9 cellular contexts compared by ENCODE assay signal in the genomic region with DNA sequence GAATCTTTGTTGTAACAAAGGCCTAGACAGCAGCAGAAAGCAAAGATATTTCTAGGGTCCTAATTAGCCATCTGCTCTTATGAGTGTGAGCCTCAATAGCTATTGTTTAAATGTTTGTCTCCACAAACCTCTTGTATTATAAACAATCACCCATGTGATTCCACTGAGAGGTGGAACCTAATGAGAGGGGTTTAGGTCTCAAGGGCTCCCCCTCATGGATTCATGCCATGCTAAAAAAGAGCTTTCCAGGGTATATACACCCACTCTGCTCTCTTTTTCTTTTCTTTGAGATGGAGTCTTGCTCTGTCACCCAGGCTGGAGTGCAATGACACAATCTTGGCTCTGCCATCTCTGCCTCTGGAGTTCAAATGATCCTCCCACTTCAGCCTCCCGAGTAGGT. TPM values are rescaled to one million over a fixed set of nuclear protein-coding genes. Genes with fewer than 3 reads are reported as not detected.
DNase-seq lines count a peak whose midpoint lies in the region; ATAC-seq and TF ChIP-seq lines count a peak whose summit lies in the region.
"Had no signal": no experiment of that assay in that cellular context is flagged by ENCODE, and none has a peak within 500 bp of the region (broad histone marks: within the 10 kb centered on the region; RNA-seq: fewer than 3 reads in every experiment).

No MANE protein-coding gene starts in this region.

- H3K4me3 ChIP-seq in HCT116 (replicated peaks in 1 of 2; ENCODE audit: low read depth in 1 of 2, low read length in 2 of 2) (no peak overlapping the region), Karpas-422 (ENCODE audit: low read length) (no peak overlapping the region), mesenchymal stem cell (ENCODE audit: insufficient read depth in 1 of 2, low read depth in 1 of 2, low read length in 2 of 2) (no peak overlapping the region), right atrium auricular region (no peak overlapping the region)

- H3K23ac ChIP-seq in mesenchymal stem cell (ENCODE audit: low read length in 2 of 2) = no peak overlapping the region

- no peak overlapping the region for H2BK12ac ChIP-seq in mesenchymal stem cell (ENCODE audit: low read length in 2 of 2)

- RAD21 ChIA-PET in HCT116 (lab: Charles Lee; ENCODE audit: low non-redundant PET in 1 of 2, low total read pairs in 2 of 2, uncharacterized antibody in 2 of 2, unreplicated experiment in 2 of 2) = no interaction called here

- no peak overlapping the region for H4K91ac ChIP-seq in mesenchymal stem cell (ENCODE audit: low read length)

- CTCF ChIA-PET in HCT116 (lab: Charles Lee) = interaction anchor here (0.6 to 1.1 kb wide), 8 partner anchors 11 to 538 kb away, joined by 3 to 7 read pairs (median 4); a partner anchor contains a TSS

- H3K36me3 ChIP-seq in HCT116 (ENCODE audit: control insufficient read depth in 1 of 2, insufficient read depth in 2 of 2, low read length in 2 of 2) (no peaks in the 10 kb centered on the region), Karpas-422 (ENCODE audit: insufficient read depth, low read length) (no peaks in the 10 kb centered on the region), mesenchymal stem cell (ENCODE audit: control insufficient read depth in 1 of 2, insufficient read depth in 2 of 2, low read depth in 1 of 2, low read length in 2 of 2) (no peaks in the 10 kb centered on the region), right atrium auricular region (no peaks in the 10 kb centered on the region)

- ATAC-seq in GM18867 (IDR thresholded peaks at IDR 0.05; ENCODE audit: unreplicated experiment) = peak; percentile 67
- peak; percentile 91 for ATAC-seq in HCT116

- no peak overlapping the region for H2BK15ac ChIP-seq in mesenchymal stem cell (ENCODE audit: low read depth, poor library complexity, severe bottlenecking)

- no peaks in the 10 kb centered on the region for H3K9me2 ChIP-seq in HCT116 (ENCODE audit: insufficient read depth)
- H3K9me2 ChIP-seq in Karpas-422 (replicated peaks; ENCODE audit: insufficient read depth, low read length) = no peaks in the 10 kb centered on the region

- H2AK5ac ChIP-seq in mesenchymal stem cell (ENCODE audit: low read length, severe bottlenecking) = no peak overlapping the region

- H2BK120ac ChIP-seq in mesenchymal stem cell (ENCODE audit: low read depth, low read length) = no peak overlapping the region

- H3K27ac ChIP-seq in HCT116 (ENCODE audit: low read depth, low read length) (no peak overlapping the region), Karpas-422 (ENCODE audit: low read length) (no peak overlapping the region), mesenchymal stem cell (ENCODE audit: low read length, poor library complexity, severe bottlenecking) (no peak overlapping the region), right atrium auricular region (no peak overlapping the region)

- H2AFZ ChIP-seq in HCT116 (ENCODE audit: low read depth, low read length, poor library complexity, severe bottlenecking) = no peak overlapping the region
- no peak overlapping the region for H2AFZ ChIP-seq in Karpas-422 (ENCODE audit: low read length)
- H2AFZ ChIP-seq in mesenchymal stem cell (ENCODE audit: low read depth, low read length) = no peak overlapping the region

- H3K9ac ChIP-seq in HCT116 (ENCODE audit: low read length) (no peak overlapping the region), Karpas-422 (ENCODE audit: low read length) (no peak overlapping the region), mesenchymal stem cell (ENCODE audit: low read length) (no peak overlapping the region)

- no peaks in the 10 kb centered on the region for H3K27me3 ChIP-seq in HCT116 (ENCODE audit: insufficient read depth, low read length)
- H3K27me3 ChIP-seq in Karpas-422 (ENCODE audit: low read length) = no peaks in the 10 kb centered on the region
- no peaks in the 10 kb centered on the region for H3K27me3 ChIP-seq in mesenchymal stem cell (ENCODE audit: control insufficient read depth in 1 of 2, insufficient read depth in 1 of 2, low read length in 2 of 2)
- no peaks in the 10 kb centered on the region for H3K27me3 ChIP-seq in right atrium auricular region

- TF ChIP-seq POLR2A in HCT116 (IDR thresholded peaks at IDR 0.05; ENCODE audit: borderline replicate concordance, extremely low read depth, insufficient read depth, insufficient read length) = no peak

- TF ChIP-seq RAD21 in HCT116 (IDR thresholded peaks at IDR 0.05; ENCODE audit: low read depth) = 0 out of 2 replicates have a peak, but pooled peaks have one; percentile 18

- H3K14ac ChIP-seq in mesenchymal stem cell (ENCODE audit: low read length in 2 of 2) = no peak overlapping the region

- DNase-seq in HCT116 (ENCODE audit: low read depth, low spot score) = peak; percentile 27
- peak; percentile 79 for DNase-seq in Karpas-422
- DNase-seq in mesenchymal stem cell = peak; percentile 16
- no peak for DNase-seq in inferior parietal cortex (ENCODE audit: extremely low spot score)
- DNase-seq in right atrium auricular region (ENCODE audit: low spot score) = no peak
- DNase-seq in superior temporal gyrus (ENCODE audit: extremely low spot score) = no peak
- DNase-seq in NCI-H187 (lab: John Stamatoyannopoulos, UW) = no peak

- no TSS peak for BruUV-seq in HCT116 (replicated peaks; lab: Mats Ljungman, UMichigan)

- TF ChIP-seq CTCF in HCT116 (IDR thresholded peaks at IDR 0.05 in 2 of 3, conservative IDR thresholded peaks at IDR 0.05 in 1 of 3; ENCODE audit: borderline replicate concordance in 1 of 3, insufficient read depth in 1 of 3, low read depth in 2 of 3, low read length in 2 of 3) (peak; percentile 26 to 53 (median 50); a peak in 4 of 6 replicates), right atrium auricular region (IDR thresholded peaks at IDR 0.05) (no peak)

- H3K79me2 ChIP-seq in HCT116 (ENCODE audit: insufficient read depth, low read length) (no peaks in the 10 kb centered on the region), Karpas-422 (ENCODE audit: low read length) (no peaks in the 10 kb centered on the region)

- no peak overlapping the region for H3K4ac ChIP-seq in mesenchymal stem cell (ENCODE audit: low read depth in 1 of 2, low read length in 2 of 2)

- H3K9me3 ChIP-seq in HCT116 (ENCODE audit: control insufficient read depth in 1 of 2, insufficient read depth in 1 of 2, low read depth in 1 of 2, low read length in 2 of 2) (no peaks in the 10 kb centered on the region), Karpas-422 (ENCODE audit: low read length) (no peaks in the 10 kb centered on the region), mesenchymal stem cell (ENCODE audit: control insufficient read depth, low read length) (no peaks in the 10 kb centered on the region), right atrium auricular region (no peaks in the 10 kb centered on the region)

- 58% methylated on average over 1 of the region's 1 CpG for WGBS in mesenchymal stem cell

- no peak overlapping the region for H3K18ac ChIP-seq in mesenchymal stem cell (ENCODE audit: low read depth in 1 of 2, low read length in 2 of 2)

- H4K20me1 ChIP-seq in HCT116 (ENCODE audit: insufficient read depth) (no peaks in the 10 kb centered on the region), Karpas-422 (ENCODE audit: insufficient read depth, low read depth, low read length) (no peaks in the 10 kb centered on the region)

- POLR2A ChIA-PET in HCT116 (lab: Charles Lee) = interaction anchor here (1.6 kb wide), 1 partner anchor 12 kb away, joined by 3 read pairs; no protein-coding TSS in a partner anchor

- no peak overlapping the region for H4K8ac ChIP-seq in mesenchymal stem cell (ENCODE audit: low read length)

- intact Hi-C loops in HCT116 (cut with micrococcal nuclease) = loop anchor here (5.0 to 10.0 kb wide), 2 partner anchors 158 to 159 kb away; no protein-coding TSS in a partner anchor

- H3K4me2 ChIP-seq in HCT116 (ENCODE audit: low read length) (no peak overlapping the region), Karpas-422 (ENCODE audit: low read depth, low read length, poor library complexity, severe bottlenecking) (no peak overlapping the region), mesenchymal stem cell (ENCODE audit: low read length, poor library complexity, severe bottlenecking) (no peak overlapping the region)

- H3K79me1 ChIP-seq in mesenchymal stem cell (replicated peaks; ENCODE audit: low read length, poor library complexity, severe bottlenecking) = no peaks in the 10 kb centered on the region

- H2BK5ac ChIP-seq in mesenchymal stem cell (ENCODE audit: low read depth, low read length, poor library complexity, severe bottlenecking) = no peak overlapping the region

- H3K4me1 ChIP-seq in HCT116 (ENCODE audit: control insufficient read depth in 1 of 2, insufficient read depth in 2 of 2, low read length in 2 of 2) (no peaks in the 10 kb centered on the region), Karpas-422 (ENCODE audit: low read length) (peaks cover 5% of the 10 kb centered on the region; the same call in 1 of the 2 replicates), mesenchymal stem cell (ENCODE audit: control insufficient read depth, insufficient read depth, low read depth, low read length) (peaks cover 7% of the 10 kb centered on the region), right atrium auricular region (no peaks in the 10 kb centered on the region)

TF ChIP-seq in HCT116, 20 proteins besides CTCF, POLR2A, EP300 and RAD21 (continues in another document):
- TF ChIP-seq, protein P1, sequence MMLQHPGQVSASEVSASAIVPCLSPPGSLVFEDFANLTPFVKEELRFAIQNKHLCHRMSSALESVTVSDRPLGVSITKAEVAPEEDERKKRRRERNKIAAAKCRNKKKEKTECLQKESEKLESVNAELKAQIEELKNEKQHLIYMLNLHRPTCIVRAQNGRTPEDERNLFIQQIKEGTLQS (IDR thresholded peaks at IDR 0.05) = no peak
- TF ChIP-seq EGR1 (IDR thresholded peaks at IDR 0.05; ENCODE audit: low read depth) (no peak), ELF1 (IDR thresholded peaks at IDR 0.05; ENCODE audit: borderline replicate concordance, low read depth) (no peak)

RNA-seq across cellular contexts. Expression of a gene that starts 42.1 kb away (rescaled TPM):
- total RNA-seq in HCT116 (2021; ENCODE audit: unreplicated experiment) (0.15 TPM), right atrium auricular region (1 to 10 TPM in 1 of 2 donors, under 1 TPM in 1; 0.79 to 1.1 TPM)
- not detected in 2 replicates for polyA plus RNA-seq in HCT116 (2012)
- total RNA-seq in Karpas-422 (2014; rRNA removed; shearing (Covaris generic); ENCODE audit: low replicate concordance) = 6.9 and 8.4 TPM in 2 replicates
- polyA plus RNA-seq in mesenchymal stem cell (2013, experiment 1 of 2) = 1.0 TPM
- 0.78 TPM for polyA plus RNA-seq in mesenchymal stem cell (2013, experiment 2 of 2)
- total RNA-seq: LHCN-M2 had no signal

RNA-seq across cellular contexts. Expression of a gene that starts 58.4 kb away (rescaled TPM):
- total RNA-seq in HCT116 (2021; ENCODE audit: unreplicated experiment) = not detected
- not detected in 2 replicates for polyA plus RNA-seq in HCT116 (2012)
- not detected in 2 replicates for total RNA-seq in Karpas-422 (2014; rRNA removed; shearing (Covaris generic); ENCODE audit: low replicate concordance)
- not detected for polyA plus RNA-seq in mesenchymal stem cell (2013, experiment 1 of 2)
- not detected for polyA plus RNA-seq in mesenchymal stem cell (2013, experiment 2 of 2)
- total RNA-seq in right atrium auricular region = not detected
- total RNA-seq: LHCN-M2 had no signal

Comparison
In these comparisons a context has a peak if more than half of its experiments do, and no peak if none do; other contexts are left out.
1. DNase-seq: peak in HCT116 (single experiment), Karpas-422 (single experiment) and mesenchymal stem cell (single experiment); none in inferior parietal cortex (single experiment), right atrium auricular region (single experiment), superior temporal gyrus (single experiment) and NCI-H187 (0 of 2).
2. CTCF ChIP-seq: peak in HCT116 (3 of 3); none in right atrium auricular region (0 of 2).